8 cellular contexts compared by ENCODE assay signal in genomic region chr2:231786177-231786916, GRCh38. TPM values are rescaled to one million over a fixed set of nuclear protein-coding genes. Genes with fewer than 3 reads are reported as not detected.
DNase-seq lines count a peak whose midpoint lies in the region; ATAC-seq and TF ChIP-seq lines count a peak whose summit lies in the region.

COPS7B (plus strand) TSS chr2:231786445; CDS start chr2:231788571, 2,126 bp downstream.

- POLR2A ChIA-PET in RWPE1 (lab: Yijun Ruan, JAX; ENCODE audit: low non-redundant PET) = interaction anchor here (0.6 kb wide), 1 partner anchor 30 kb away, joined by 3 read pairs; no protein-coding TSS in a partner anchor

- DNase-seq in DMS53 (lab: John Stamatoyannopoulos, UW) (peak; percentile 88), Kasumi-1 (lab: John Stamatoyannopoulos, UW) (peak; percentile 52 to 71), RWPE1 (ENCODE audit: low spot score) (peak; percentile 68), fibroblast of peridontal ligament (ENCODE audit: extremely low read depth) (peak; percentile 73), natural killer cell (peak; percentile 78)
- DNase-seq in stimulated activated naive CD4-positive, alpha-beta T cell treated with Interleukin-2 at 50 U/mL for 16 hours (lab: John Stamatoyannopoulos, UW) = peak; percentile 85

- H3K4me3 Mint-ChIP-seq in activated T-helper 17 cell treated with anti-CD3 and anti-CD28 coated beads, Interleukin-2, amount 50 U/mL, for 72 hours = peak within 1 kb of the TSS; percentile 89
- H3K4me3 Mint-ChIP-seq in natural killer cell = peak within 1 kb of the TSS; percentile 95

- ATAC-seq in GM21723 (IDR thresholded peaks at IDR 0.05; ENCODE audit: unreplicated experiment) (peak; percentile 64), natural killer cell (peak; percentile 68 to 81 (median 69))
- peak; percentile 68 for ATAC-seq in activated T-helper 17 cell treated with anti-CD3 and anti-CD28 coated beads, Interleukin-2, amount 50 U/mL, for 72 hours (replicated peaks)

- H3K9me3 Mint-ChIP-seq in activated T-helper 17 cell treated with anti-CD3 and anti-CD28 coated beads, Interleukin-2, amount 50 U/mL, for 72 hours = no peaks in the 10 kb centered on the region
- no peaks in the 10 kb centered on the region for H3K9me3 Mint-ChIP-seq in natural killer cell

- CTCF ChIA-PET in RWPE1 (lab: Yijun Ruan, JAX) = interaction anchor here (0.9 to 1.2 kb wide), 2 partner anchors 9 kb away, joined by 3 to 9 read pairs; no protein-coding TSS in a partner anchor

- peak within 1 kb of the TSS; percentile 73 for H3K27ac Mint-ChIP-seq in activated T-helper 17 cell treated with anti-CD3 and anti-CD28 coated beads, Interleukin-2, amount 50 U/mL, for 72 hours
- peak within 1 kb of the TSS; percentile 82 to 89 for H3K27ac Mint-ChIP-seq in natural killer cell

- peak within 1 kb of the TSS; percentile 68 for H3K27ac ChIP-seq in RWPE1

- H3K27me3 Mint-ChIP-seq in activated T-helper 17 cell treated with anti-CD3 and anti-CD28 coated beads, Interleukin-2, amount 50 U/mL, for 72 hours = no peaks in the 10 kb centered on the region
- no peaks in the 10 kb centered on the region for H3K27me3 Mint-ChIP-seq in natural killer cell (ENCODE audit: low read depth in 2 of 2)

- intact Hi-C loops in natural killer cell (cut with micrococcal nuclease) = no loop called here

- H3K4me1 Mint-ChIP-seq in activated T-helper 17 cell treated with anti-CD3 and anti-CD28 coated beads, Interleukin-2, amount 50 U/mL, for 72 hours = peaks cover 51% of the 10 kb centered on the region
- peaks cover 54 to 66% of the 10 kb centered on the region in 2 donors for H3K4me1 Mint-ChIP-seq in natural killer cell

- H3K36me3 Mint-ChIP-seq in activated T-helper 17 cell treated with anti-CD3 and anti-CD28 coated beads, Interleukin-2, amount 50 U/mL, for 72 hours (ENCODE audit: low read depth) = peaks cover 46% of the 10 kb centered on the region
- no peaks in the 10 kb centered on the region for H3K36me3 Mint-ChIP-seq in natural killer cell

- TF ChIP-seq CTCF in RWPE1 (conservative IDR thresholded peaks at IDR 0.05; ENCODE audit: low read depth) (peak; percentile 63), natural killer cell (IDR thresholded peaks at IDR 0.05) (peak; percentile 36)

RNA-seq across cellular contexts. Expression of gene COPS7B, which starts in this region (rescaled TPM):
- total RNA-seq in activated T-helper 17 cell treated with anti-CD3 and anti-CD28 coated beads, Interleukin-2, amount 50 U/mL, for 72 hours = 10 to 100 TPM; 41.5 to 47.8 TPM
- 10 to 100 TPM; 44.2 to 59.9 (median 53.9) TPM for total RNA-seq in natural killer cell

Comparison
In these comparisons a context has a peak if more than half of its experiments do, and no peak if none do; other contexts are left out.
1. Peak in every context shown above with its lines: DNase-seq, ATAC-seq and H3K27ac ChIP-seq.